Comparison of ENCODE assay signal across 1 cellular context in genomic region chr1:3403388-3404179, GRCh38.
TF ChIP-seq lines count a peak whose summit lies in the region.

No MANE protein-coding gene starts in this region.

TF ChIP-seq in H1, 55 proteins besides CTCF, POLR2A, EP300 and RAD21:
- TF ChIP-seq GABPA (IDR thresholded peaks at IDR 0.05; ENCODE audit: borderline replicate concordance, insufficient read depth, low read length) (peak; percentile 51), TCF12 (IDR thresholded peaks at IDR 0.05; ENCODE audit: low read depth, low read length) (no peak)
TF ChIP-seq in H1: peak in this region for 1.
